8 cellular contexts compared by ENCODE assay signal in genomic region chr13:81017525-81018152, GRCh38.
A peak's percentile ranks its signal among the peaks of the same experiment; 100 is the strongest.
DNase-seq lines count a peak whose midpoint lies in the region; ATAC-seq and TF ChIP-seq lines count a peak whose summit lies in the region.

No MANE protein-coding gene starts in this region.

- H3K4me1 ChIP-seq in breast epithelium (no peaks in the 10 kb centered on the region), testis (no peaks in the 10 kb centered on the region)

- intact Hi-C loops in breast epithelium (cut with DNase I; ENCODE audit: low total_unique reads): no loop called here
- intact Hi-C loops in testis (cut with DNase I; ENCODE audit: low total_unique reads): no loop called here

- TF ChIP-seq POLR2A in breast epithelium (IDR thresholded peaks at IDR 0.05) (no peak), testis (IDR thresholded peaks at IDR 0.05) (no peak)

- DNase-seq in NCI-H2227 treated with DMSO at 0.1 percent for 48 hours (lab: John Stamatoyannopoulos, UW): peak; percentile 4
- DNase-seq in breast epithelium (ENCODE audit: low spot score in 2 of 2): no peak
- peak; percentile 71 for DNase-seq in left kidney (ENCODE audit: low read depth, low spot score)
- DNase-seq in stimulated activated CD4-positive, alpha-beta T cell treated with anti-CD3 and anti-CD28 coated beads, Interleukin-12 subunit alpha, Interleukin-12 subunit beta, amount 100 ng/mL, for 4 hours: no peak
- no peak for DNase-seq in stimulated activated naive CD4-positive, alpha-beta T cell treated with Interleukin-2 at 50 U/mL for 16 hours (lab: John Stamatoyannopoulos, UW)
- DNase-seq in testis: no peak

- ATAC-seq in HG03060 (IDR thresholded peaks at IDR 0.05; ENCODE audit: low read depth, unreplicated experiment): peak; percentile 75

- TF ChIP-seq CTCF in GM12874 (IDR thresholded peaks at IDR 0.05; ENCODE audit: insufficient read depth, low read depth, low read length): peak; percentile 20; the same call in 1 of the 2 replicates
- peak in 2 of 3 donors; percentile 53 to 57 for TF ChIP-seq CTCF in breast epithelium (IDR thresholded peaks at IDR 0.05)
- TF ChIP-seq CTCF in testis (IDR thresholded peaks at IDR 0.05): peak in 1 of 3 experiments; percentile 61

- H3K36me3 ChIP-seq in breast epithelium (no peaks in the 10 kb centered on the region), testis (ENCODE audit: low read depth, missing control alignments) (no peaks in the 10 kb centered on the region)

- no peak overlapping the region for H3K27ac ChIP-seq in breast epithelium
- H3K27ac ChIP-seq in testis: no peak overlapping the region

- whole genome bisulfite sequencing in testis, 2 donors: 36 to 50% methylated on average over 4 of the region's 4 CpGs

- no peaks in the 10 kb centered on the region for H3K27me3 ChIP-seq in breast epithelium
- no peaks in the 10 kb centered on the region for H3K27me3 ChIP-seq in testis

- H3K4me3 ChIP-seq in breast epithelium (no peak overlapping the region), testis (no peak overlapping the region)

- peaks cover 8 to 12% of the 10 kb centered on the region in 2 donors for H3K9me3 ChIP-seq in breast epithelium
- no peaks in the 10 kb centered on the region for H3K9me3 ChIP-seq in testis

Comparison
In these comparisons a context has a peak if more than half of its experiments do, and no peak if none do; other contexts are left out.
1. DNase-seq: peak in NCI-H2227 treated with DMSO at 0.1 percent for 48 hours (single experiment) and left kidney (single experiment); none in breast epithelium (0 of 2), stimulated activated CD4-positive, alpha-beta T cell treated with anti-CD3 and anti-CD28 coated beads, Interleukin-12 subunit alpha, Interleukin-12 subunit beta, amount 100 ng/mL, for 4 hours (single experiment), stimulated activated naive CD4-positive, alpha-beta T cell treated with Interleukin-2 at 50 U/mL for 16 hours (single experiment) and testis (single experiment).